In genomic region chr1:201648911-201649775, GRCh38 we compare ENCODE assay signal across 8 cellular contexts.
DNase-seq lines count a peak whose midpoint lies in the region; FAIRE-seq and TF ChIP-seq lines count a peak whose summit lies in the region.

No MANE protein-coding gene starts in this region.

- H3K9me3 ChIP-seq in endothelial cell of umbilical vein (replicated peaks; ENCODE audit: control insufficient read depth, insufficient read depth, low read length), result no peaks in the 10 kb centered on the region
- H3K9me3 ChIP-seq in neuronal stem cell (replicated peaks in 1 of 2; ENCODE audit: control insufficient read depth in 2 of 2, insufficient read depth in 1 of 2, low read depth in 1 of 2, low read length in 2 of 2), result no peaks in the 10 kb centered on the region
- H3K9me3 ChIP-seq in effector memory CD4-positive, alpha-beta T cell (ENCODE audit: control insufficient read depth, low read length), result no peaks in the 10 kb centered on the region

- H3K27me3 ChIP-seq in endothelial cell of umbilical vein (ENCODE audit: control insufficient read depth in 2 of 2, insufficient read depth in 2 of 2, low read length in 2 of 2), result no peaks in the 10 kb centered on the region
- peaks cover 0 to 44% (median 10%) of the 10 kb centered on the region in 3 experiments for H3K27me3 ChIP-seq in neuronal stem cell (ENCODE audit: control insufficient read depth in 3 of 3, insufficient read depth in 3 of 3, low read depth in 1 of 3, low read length in 3 of 3)
- H3K27me3 ChIP-seq in effector memory CD4-positive, alpha-beta T cell (replicated peaks; ENCODE audit: control insufficient read depth, insufficient read depth, low read length, poor library complexity, severe bottlenecking), result peaks cover 10% of the 10 kb centered on the region

- no peak for FAIRE-seq in endothelial cell of umbilical vein (lab: Jason Lieb, UNC)

- peaks cover 0 to 4% of the 10 kb centered on the region in 2 donors for H3K36me3 Mint-ChIP-seq in CD14-positive monocyte

- TF ChIP-seq CTCF in CD14-positive monocyte (IDR thresholded peaks at IDR 0.05) (no peak), endothelial cell of umbilical vein (IDR thresholded peaks at IDR 0.05; ENCODE audit: extremely low read depth in 1 of 2, insufficient read depth in 1 of 2, low read depth in 1 of 2, low read length in 2 of 2) (no peak)

- H3K4ac ChIP-seq in neuronal stem cell (ENCODE audit: low read length), result no peak overlapping the region

- no peak overlapping the region for H2BK12ac ChIP-seq in neuronal stem cell (ENCODE audit: low read length)

- CTCF ChIA-PET in endothelial cell of umbilical vein (lab: Charles Lee), result interaction anchor here (0.6 to 5.2 kb wide), 21 partner anchors 9 to 1027 kb away, joined by 3 to 42 read pairs (median 4); no protein-coding TSS in a partner anchor

- peaks cover 44% of the 10 kb centered on the region for H3K79me2 ChIP-seq in endothelial cell of umbilical vein (ENCODE audit: control insufficient read depth, insufficient read depth, low read length)

- no peaks in the 10 kb centered on the region for H4K20me1 ChIP-seq in endothelial cell of umbilical vein (replicated peaks; ENCODE audit: control insufficient read depth, extremely low read depth, insufficient read depth, low read length)

- no peak overlapping the region for H3K27ac Mint-ChIP-seq in CD14-positive monocyte

- peak overlapping the region; percentile 58 for H2BK5ac ChIP-seq in neuronal stem cell (ENCODE audit: low read length)

- DNase-seq in CD14-positive monocyte (ENCODE audit: low spot score) (no peak), NCI-H2171 treated with DMSO at 0.1 percent for 48 hours (lab: John Stamatoyannopoulos, UW) (peak; percentile 50), endothelial cell of umbilical vein (ENCODE audit: low read depth, low spot score) (peak; percentile 58), neuronal stem cell (ENCODE audit: low spot score) (peak; percentile 29)
- no peak for DNase-seq in effector CD8-positive, alpha-beta T cell (lab: John Stamatoyannopoulos, UW)
- no peak for DNase-seq in effector memory CD4-positive, alpha-beta T cell
- no peak for DNase-seq in activated naive CD4-positive, alpha-beta T cell (lab: John Stamatoyannopoulos, UW)
- DNase-seq in activated CD8-positive, alpha-beta memory T cell treated with anti-CD3 and anti-CD28 coated beads, Interleukin-2, amount 50 U/mL, for 48 hours, result no peak

- POLR2A ChIA-PET in endothelial cell of umbilical vein (lab: Charles Lee), result interaction anchor here (1.7 kb wide), 1 partner anchor 13 kb away, joined by 6 read pairs; no protein-coding TSS in a partner anchor

- H3K9me1 ChIP-seq in endothelial cell of umbilical vein (replicated peaks; ENCODE audit: control insufficient read depth, extremely low read depth, insufficient read depth, low read length), result no peaks in the 10 kb centered on the region

- peaks cover 32 to 41% (median 38%) of the 10 kb centered on the region in 3 donors for H3K27me3 Mint-ChIP-seq in CD14-positive monocyte (ENCODE audit: low read depth in 3 of 3)

- TF ChIP-seq POLR2A in endothelial cell of umbilical vein (IDR thresholded peaks at IDR 0.05; ENCODE audit: low read depth, low read length), result no peak

- H3K4me2 ChIP-seq in endothelial cell of umbilical vein (ENCODE audit: insufficient read depth, low read length), result peak overlapping the region; percentile 70
- peak overlapping the region; percentile 95 for H3K4me2 ChIP-seq in neuronal stem cell (ENCODE audit: insufficient read depth, low read length, poor library complexity, severe bottlenecking)

- peak overlapping the region; percentile 74 for H2BK15ac ChIP-seq in neuronal stem cell (ENCODE audit: low read length)

- peak overlapping the region; percentile 50 for H3K27ac ChIP-seq in endothelial cell of umbilical vein (ENCODE audit: insufficient read depth, low read depth, low read length)
- no peak overlapping the region for H3K27ac ChIP-seq in neuronal stem cell (replicated peaks; ENCODE audit: low read length)
- H3K27ac ChIP-seq in effector memory CD4-positive, alpha-beta T cell (ENCODE audit: insufficient read depth, low read length, poor library complexity, severe bottlenecking), result no peak overlapping the region

- no peak overlapping the region for H4K8ac ChIP-seq in neuronal stem cell (ENCODE audit: low read depth, low read length)

- TSS peak; percentile 23 for BruUV-seq in endothelial cell of umbilical vein (replicated peaks; lab: Mats Ljungman, UMichigan)

- no peaks in the 10 kb centered on the region for H3K79me1 ChIP-seq in neuronal stem cell (ENCODE audit: low read depth, low read length)

- H3K4me1 Mint-ChIP-seq in CD14-positive monocyte, result peaks cover 24% of the 10 kb centered on the region

- intact Hi-C loops in CD14-positive monocyte (cut with micrococcal nuclease) (no loop called here), endothelial cell of umbilical vein (cut with micrococcal nuclease) (loop anchor here (1.0 kb wide), 2 partner anchors 13 to 52 kb away; no protein-coding TSS in a partner anchor)

- H3K14ac ChIP-seq in neuronal stem cell (ENCODE audit: low read length), result no peak overlapping the region

- H3K4me3 Mint-ChIP-seq in CD14-positive monocyte, result peak overlapping the region; percentile 12 to 89

- peak overlapping the region; percentile 76 for H2BK120ac ChIP-seq in neuronal stem cell (ENCODE audit: low read depth, low read length)

- no peak overlapping the region for H4K91ac ChIP-seq in neuronal stem cell (ENCODE audit: low read depth, low read length, poor library complexity)

- H3K9me3 Mint-ChIP-seq in CD14-positive monocyte, result no peaks in the 10 kb centered on the region

- no CpG with 5 or more reads among the region's 52 CpGs for WGBS in neuronal stem cell (ENCODE audit: extremely low coverage in 2 of 2, insufficient read length in 2 of 2, insufficient replicate concordance in 1 of 2), 2 donors

- dilution Hi-C loops in endothelial cell of umbilical vein (cut with MboI; ENCODE audit: extremely low pct_ligation_motif_present, low sequenced_read_pairs), result no loop called here

- H3K9ac ChIP-seq in endothelial cell of umbilical vein (replicated peaks; ENCODE audit: extremely low read depth, insufficient read depth, low read length) (peak overlapping the region; percentile 77), neuronal stem cell (ENCODE audit: low read depth, low read length, poor library complexity) (peak overlapping the region; percentile 80)

- H3K18ac ChIP-seq in neuronal stem cell (ENCODE audit: low read length), result peak overlapping the region; percentile 78

- peak overlapping the region; percentile 51 for H2AK5ac ChIP-seq in neuronal stem cell (ENCODE audit: low read depth, low read length)

- peak overlapping the region; percentile 82 for H3K23ac ChIP-seq in neuronal stem cell (ENCODE audit: low read depth, low read length, poor library complexity)

- H3K36me3 ChIP-seq in endothelial cell of umbilical vein (ENCODE audit: control insufficient read depth in 2 of 2, extremely low read depth in 1 of 2, insufficient read depth in 2 of 2, low read length in 2 of 2), result no peaks in the 10 kb centered on the region
- no peaks in the 10 kb centered on the region for H3K36me3 ChIP-seq in neuronal stem cell (replicated peaks in 1 of 2; ENCODE audit: control insufficient read depth in 2 of 2, insufficient read depth in 2 of 2, low read length in 2 of 2)
- H3K36me3 ChIP-seq in effector memory CD4-positive, alpha-beta T cell (ENCODE audit: control insufficient read depth, insufficient read depth, low read length), result no peaks in the 10 kb centered on the region

- H3K4me1 ChIP-seq in endothelial cell of umbilical vein (ENCODE audit: control insufficient read depth, extremely low read depth, insufficient read depth, low read length) (peaks cover 30% of the 10 kb centered on the region), neuronal stem cell (ENCODE audit: control insufficient read depth in 2 of 2, insufficient read depth in 1 of 2, low read depth in 1 of 2, low read length in 2 of 2) (peaks cover 29 to 39% of the 10 kb centered on the region in 2 donors)
- peaks cover 5% of the 10 kb centered on the region for H3K4me1 ChIP-seq in effector memory CD4-positive, alpha-beta T cell (ENCODE audit: control insufficient read depth, insufficient read depth, low read length, poor library complexity, severe bottlenecking)

- H3K4me3 ChIP-seq in endothelial cell of umbilical vein (replicated peaks in 1 of 3; ENCODE audit: insufficient read depth in 1 of 3, low read depth in 1 of 3, low read length in 3 of 3) (peak overlapping the region; percentile 1 to 57 (median 49)), neuronal stem cell (ENCODE audit: low read length in 2 of 2) (peak overlapping the region; percentile 77 to 89)
- no peak overlapping the region for H3K4me3 ChIP-seq in effector memory CD4-positive, alpha-beta T cell (ENCODE audit: insufficient read depth, low read depth, low read length, poor library complexity, severe bottlenecking)

- H2AFZ ChIP-seq in endothelial cell of umbilical vein (ENCODE audit: low read depth, low read length), result no peak overlapping the region
- H2AFZ ChIP-seq in neuronal stem cell (ENCODE audit: low read length), result peak overlapping the region; percentile 95

TF ChIP-seq in endothelial cell of umbilical vein, 7 proteins besides CTCF, POLR2A, EP300 and RAD21:
- no peak for TF ChIP-seq MYC (IDR thresholded peaks at IDR 0.05; ENCODE audit: low read depth, low read length)
- no peak for TF ChIP-seq JUN (IDR thresholded peaks at IDR 0.05; ENCODE audit: borderline replicate concordance, insufficient read depth, insufficient read length, low read depth)
- TF ChIP-seq GATA2 (IDR thresholded peaks at IDR 0.05; ENCODE audit: insufficient read depth, insufficient read length, low read depth, low read length), result no peak
- no peak for TF ChIP-seq MAX (IDR thresholded peaks at IDR 0.05; ENCODE audit: insufficient read depth, insufficient read length)
- TF ChIP-seq POLR2AphosphoS5 (IDR thresholded peaks at IDR 0.05; ENCODE audit: insufficient read depth, low read depth, low read length), result no peak
- no peak for TF ChIP-seq FOS (IDR thresholded peaks at IDR 0.05; ENCODE audit: borderline replicate concordance, insufficient read depth, low read length)
- TF ChIP-seq EZH2 (IDR thresholded peaks at IDR 0.05; ENCODE audit: borderline replicate concordance, low read depth, low read length, severe bottlenecking), result no peak
TF ChIP-seq in endothelial cell of umbilical vein: peak in this region for 0.

Comparison
In these comparisons a context has a peak if more than half of its experiments do, and no peak if none do; other contexts are left out.
1. DNase-seq: peak in NCI-H2171 treated with DMSO at 0.1 percent for 48 hours (single experiment), endothelial cell of umbilical vein (single experiment) and neuronal stem cell (single experiment); none in CD14-positive monocyte (single experiment), effector CD8-positive, alpha-beta T cell (single experiment), effector memory CD4-positive, alpha-beta T cell (0 of 3), activated naive CD4-positive, alpha-beta T cell (0 of 4) and activated CD8-positive, alpha-beta memory T cell treated with anti-CD3 and anti-CD28 coated beads, Interleukin-2, amount 50 U/mL, for 48 hours (single experiment).